Comparison of ENCODE assay signal across 20 cellular contexts in the genomic region with DNA sequence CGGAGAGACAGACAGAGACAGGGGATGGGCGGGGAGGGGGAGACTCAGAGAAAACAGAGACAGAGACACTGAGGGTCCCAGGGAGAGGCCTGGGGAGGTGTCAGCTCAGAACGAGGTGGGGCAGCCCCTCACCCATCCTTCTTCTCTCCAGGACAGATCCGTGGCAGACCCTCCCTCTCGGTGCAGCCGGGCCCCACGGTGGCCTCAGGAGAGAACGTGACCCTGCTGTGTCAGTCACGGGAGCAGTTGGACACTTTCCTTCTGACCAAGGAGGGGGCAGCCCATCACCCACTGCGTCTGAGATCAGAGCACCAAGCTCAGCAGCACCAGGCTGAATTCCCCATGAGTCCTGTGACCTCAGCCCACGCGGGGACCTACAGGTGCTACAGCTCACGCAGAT. TPM values are rescaled to one million over a fixed set of nuclear protein-coding genes. Genes with fewer than 3 reads are reported as not detected.
"Had no signal": no experiment of that assay in that cellular context is flagged by ENCODE, and none has a peak within 500 bp of the region (broad histone marks: within the 10 kb centered on the region; RNA-seq: fewer than 3 reads in every experiment).

No MANE protein-coding gene starts in this region.

RNA-seq across cellular contexts. Expression of gene KIR3DL3, which starts 14.3 kb away (rescaled TPM):
- total RNA-seq: activated CD4-positive, alpha-beta memory T cell treated with anti-CD3 and anti-CD28 coated beads, Interleukin-2, amount 10 ng/mL, durations not matched to agents 7 days and 5 days; activated CD4-positive, alpha-beta T cell treated with anti-CD3 and anti-CD28 coated beads for 36 hours; activated CD4-positive, alpha-beta T cell treated with anti-CD3 and anti-CD28 coated beads, Interleukin-2, amount 10 ng/mL, durations not matched to agents 7 days and 5 days; activated CD8-positive, alpha-beta memory T cell treated with anti-CD3 and anti-CD28 coated beads for 36 hours; activated naive CD4-positive, alpha-beta T cell treated with anti-CD3 and anti-CD28 coated beads for 36 hours; activated naive CD4-positive, alpha-beta T cell treated with anti-CD3 and anti-CD28 coated beads, Interleukin-2, amount 50 U/mL, for 72 hours; activated naive CD8-positive, alpha-beta T cell treated with anti-CD3 and anti-CD28 coated beads for 36 hours; activated T-cell treated with anti-CD3 and anti-CD28 coated beads, Interleukin-2, amount 50 U/mL, for 4 hours; activated T-cell treated with anti-CD3 and anti-CD28 coated beads, Interleukin-2, amount 50 U/mL, for 72 hours; activated T-helper 1 cell treated with anti-CD3 and anti-CD28 coated beads, Interleukin-12 subunit alpha, Interleukin-12 subunit beta, Interleukin-2, Interleukin-4 antibody, amounts not matched to agents 30 ng/mL and 10 ng/mL and 1 ng/mL, durations not matched to agents 14 hours and 24 hours and 36 hours; activated T-helper 17 cell treated with anti-CD3 and anti-CD28 coated beads, Interleukin-2, amount 50 U/mL, for 72 hours; ascending aorta; bronchial epithelial cell; cardiac muscle cell; chondrocyte; T-helper 1 cell treated with Interleukin-12 subunit alpha and Interleukin-12 subunit beta and Interleukin-4 antibody, amounts not matched to agents 30 ng/mL and 1 ng/mL, for 36 hours; T-helper 17 cell; T-helper 2 cell treated with Interferon-gamma antibody and Interleukin-4, amounts not matched to agents 100 ng/mL and 5 ng/mL, for 36 hours; WTC11 had no signal
- polyA plus RNA-seq: adipose tissue, cardiac muscle cell had no signal

RNA-seq across cellular contexts. Expression of gene KIR2DL3, which starts 28.4 kb away (rescaled TPM):
- total RNA-seq: activated CD4-positive, alpha-beta memory T cell treated with anti-CD3 and anti-CD28 coated beads, Interleukin-2, amount 10 ng/mL, durations not matched to agents 7 days and 5 days; activated CD4-positive, alpha-beta T cell treated with anti-CD3 and anti-CD28 coated beads for 36 hours; activated CD4-positive, alpha-beta T cell treated with anti-CD3 and anti-CD28 coated beads, Interleukin-2, amount 10 ng/mL, durations not matched to agents 7 days and 5 days; activated naive CD4-positive, alpha-beta T cell treated with anti-CD3 and anti-CD28 coated beads for 36 hours; activated naive CD8-positive, alpha-beta T cell treated with anti-CD3 and anti-CD28 coated beads for 36 hours; activated T-cell treated with anti-CD3 and anti-CD28 coated beads, Interleukin-2, amount 50 U/mL, for 72 hours; activated T-helper 1 cell treated with anti-CD3 and anti-CD28 coated beads, Interleukin-12 subunit alpha, Interleukin-12 subunit beta, Interleukin-2, Interleukin-4 antibody, amounts not matched to agents 30 ng/mL and 10 ng/mL and 1 ng/mL, durations not matched to agents 14 hours and 24 hours and 36 hours; activated T-helper 17 cell treated with anti-CD3 and anti-CD28 coated beads, Interleukin-2, amount 50 U/mL, for 72 hours; ascending aorta; bronchial epithelial cell; cardiac muscle cell; chondrocyte; T-helper 1 cell treated with Interleukin-12 subunit alpha and Interleukin-12 subunit beta and Interleukin-4 antibody, amounts not matched to agents 30 ng/mL and 1 ng/mL, for 36 hours; T-helper 17 cell; WTC11 had no signal
- polyA plus RNA-seq: cardiac muscle cell had no signal

RNA-seq across cellular contexts. Expression of gene LILRB4, which starts 47.2 kb away (rescaled TPM):
- total RNA-seq: activated CD4-positive, alpha-beta memory T cell treated with anti-CD3 and anti-CD28 coated beads, Interleukin-2, amount 10 ng/mL, durations not matched to agents 7 days and 5 days; activated CD4-positive, alpha-beta T cell treated with anti-CD3 and anti-CD28 coated beads for 36 hours; activated CD4-positive, alpha-beta T cell treated with anti-CD3 and anti-CD28 coated beads, Interleukin-2, amount 10 ng/mL, durations not matched to agents 7 days and 5 days; activated CD8-positive, alpha-beta memory T cell treated with anti-CD3 and anti-CD28 coated beads for 36 hours; activated naive CD4-positive, alpha-beta T cell treated with anti-CD3 and anti-CD28 coated beads for 36 hours; activated naive CD4-positive, alpha-beta T cell treated with anti-CD3 and anti-CD28 coated beads, Interleukin-2, amount 50 U/mL, for 72 hours; activated naive CD8-positive, alpha-beta T cell treated with anti-CD3 and anti-CD28 coated beads for 36 hours; activated T-cell treated with anti-CD3 and anti-CD28 coated beads, Interleukin-2, amount 50 U/mL, for 72 hours; activated T-helper 1 cell treated with anti-CD3 and anti-CD28 coated beads, Interleukin-12 subunit alpha, Interleukin-12 subunit beta, Interleukin-2, Interleukin-4 antibody, amounts not matched to agents 30 ng/mL and 10 ng/mL and 1 ng/mL, durations not matched to agents 14 hours and 24 hours and 36 hours; activated T-helper 17 cell treated with anti-CD3 and anti-CD28 coated beads, Interleukin-2, amount 50 U/mL, for 72 hours; bronchial epithelial cell; cardiac muscle cell; chondrocyte; T-helper 1 cell treated with Interleukin-12 subunit alpha and Interleukin-12 subunit beta and Interleukin-4 antibody, amounts not matched to agents 30 ng/mL and 1 ng/mL, for 36 hours; WTC11 had no signal
- polyA plus RNA-seq: cardiac muscle cell had no signal

RNA-seq across cellular contexts. Expression of gene KIR2DL1, which starts 59.6 kb away (rescaled TPM):
- total RNA-seq: activated CD4-positive, alpha-beta memory T cell treated with anti-CD3 and anti-CD28 coated beads, Interleukin-2, amount 10 ng/mL, durations not matched to agents 7 days and 5 days; activated CD4-positive, alpha-beta T cell treated with anti-CD3 and anti-CD28 coated beads for 36 hours; activated CD4-positive, alpha-beta T cell treated with anti-CD3 and anti-CD28 coated beads, Interleukin-2, amount 10 ng/mL, durations not matched to agents 7 days and 5 days; activated naive CD4-positive, alpha-beta T cell treated with anti-CD3 and anti-CD28 coated beads for 36 hours; activated naive CD4-positive, alpha-beta T cell treated with anti-CD3 and anti-CD28 coated beads, Interleukin-2, amount 50 U/mL, for 72 hours; activated naive CD8-positive, alpha-beta T cell treated with anti-CD3 and anti-CD28 coated beads for 36 hours; activated T-cell treated with anti-CD3 and anti-CD28 coated beads, Interleukin-2, amount 50 U/mL, for 4 hours; activated T-helper 1 cell treated with anti-CD3 and anti-CD28 coated beads, Interleukin-12 subunit alpha, Interleukin-12 subunit beta, Interleukin-2, Interleukin-4 antibody, amounts not matched to agents 30 ng/mL and 10 ng/mL and 1 ng/mL, durations not matched to agents 14 hours and 24 hours and 36 hours; activated T-helper 17 cell treated with anti-CD3 and anti-CD28 coated beads, Interleukin-2, amount 50 U/mL, for 72 hours; ascending aorta; bronchial epithelial cell; cardiac muscle cell; chondrocyte; T-helper 1 cell treated with Interleukin-12 subunit alpha and Interleukin-12 subunit beta and Interleukin-4 antibody, amounts not matched to agents 30 ng/mL and 1 ng/mL, for 36 hours; T-helper 17 cell; T-helper 2 cell treated with Interferon-gamma antibody and Interleukin-4, amounts not matched to agents 100 ng/mL and 5 ng/mL, for 36 hours; WTC11 had no signal
- polyA plus RNA-seq: adipose tissue, cardiac muscle cell had no signal
